Comparison of ENCODE assay signal across 15 cellular contexts in the genomic region with DNA sequence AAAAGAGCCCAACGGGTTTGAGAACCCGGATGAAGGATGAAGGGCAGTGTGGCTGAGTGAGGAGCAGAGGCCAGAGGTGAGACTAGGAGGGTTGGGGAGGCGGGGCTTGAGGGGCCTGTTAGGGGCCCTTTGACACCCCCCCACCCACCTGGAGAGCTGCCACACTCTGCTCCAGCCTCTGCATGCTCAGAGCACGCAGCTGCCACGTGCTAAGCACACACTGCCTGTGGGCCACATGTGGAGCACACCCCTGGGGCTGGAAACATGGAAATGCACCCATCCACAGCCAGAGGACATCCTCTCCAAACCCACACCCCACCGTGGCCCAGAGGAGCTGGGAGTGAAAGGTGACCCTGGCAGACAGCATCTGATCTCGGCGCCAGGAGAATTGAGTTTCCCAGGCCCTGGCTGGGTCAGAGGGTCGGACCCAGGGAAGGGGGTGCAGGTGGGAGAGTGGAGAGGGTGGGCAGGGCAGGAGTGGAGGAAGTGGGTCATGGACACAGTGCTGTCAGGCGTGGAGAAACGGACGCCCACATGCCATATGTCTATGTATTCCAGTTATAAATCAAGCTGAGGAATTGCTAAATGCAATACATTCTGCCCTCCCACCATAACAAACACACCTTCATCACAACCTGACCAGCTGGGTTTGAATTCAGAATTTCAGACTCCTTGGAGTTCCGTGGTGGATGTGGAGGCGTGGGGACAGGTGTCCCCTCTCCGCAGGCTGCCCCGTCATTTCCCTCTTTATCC. TPM values are rescaled to one million over a fixed set of nuclear protein-coding genes. Genes with fewer than 3 reads are reported as not detected.
"Had no signal": no experiment of that assay in that cellular context is flagged by ENCODE, and none has a peak within 500 bp of the region (broad histone marks: within the 10 kb centered on the region; RNA-seq: fewer than 3 reads in every experiment).

No MANE protein-coding gene starts in this region.

- H3K27ac ChIP-seq: left lung, neutrophil, right atrium auricular region, VCaP had no signal

- H3K36me3 Mint-ChIP-seq: memory B cell, T-cell, type B pancreatic cell had no signal

- H3K4me3 ChIP-seq: esophagus muscularis mucosa, left lung, right atrium auricular region had no signal

- H3K36me3 ChIP-seq: esophagus muscularis mucosa, left lung, neutrophil, right atrium auricular region had no signal

- H3K27me3 ChIP-seq: right atrium auricular region had no signal

- H3K9me3 ChIP-seq: esophagus muscularis mucosa, left lung, neutrophil, right atrium auricular region had no signal

- H3K4me3 Mint-ChIP-seq: activated naive CD4-positive, alpha-beta T cell treated with anti-CD3 and anti-CD28 coated beads for 36 hours; memory B cell; T-cell; type B pancreatic cell had no signal

- H3K9me3 Mint-ChIP-seq: activated naive CD4-positive, alpha-beta T cell treated with anti-CD3 and anti-CD28 coated beads for 36 hours; memory B cell; T-cell; type B pancreatic cell had no signal

- DNase-seq: activated CD4-positive, alpha-beta T cell treated with anti-CD3 and anti-CD28 coated beads for 4 hours; activated naive CD4-positive, alpha-beta T cell treated with anti-CD3 and anti-CD28 coated beads for 36 hours; central memory CD4-positive, alpha-beta T cell; glutamatergic neuron; left lung; posterior cingulate gyrus; small intestine; T-cell had no signal

- H3K27ac Mint-ChIP-seq: activated naive CD4-positive, alpha-beta T cell treated with anti-CD3 and anti-CD28 coated beads for 36 hours; memory B cell; T-cell; type B pancreatic cell had no signal

RNA-seq across cellular contexts. Expression of a gene that starts 59.9 kb away (rescaled TPM):
- total RNA-seq: activated naive CD4-positive, alpha-beta T cell treated with anti-CD3 and anti-CD28 coated beads for 36 hours; dermis microvascular lymphatic vessel endothelial cell; right atrium auricular region; T-cell had no signal
